ENCODE assay signal across 8 cellular contexts in genomic region chr12:92144045-92144630, GRCh38. TPM values are rescaled to one million over a fixed set of nuclear protein-coding genes. Genes with fewer than 3 reads are reported as not detected.
DNase-seq lines count a peak whose midpoint lies in the region; ATAC-seq and TF ChIP-seq lines count a peak whose summit lies in the region.

No MANE protein-coding gene starts in this region.

- peaks cover 58% of the 10 kb centered on the region for H3K36me3 ChIP-seq in WERI-Rb-1
- peaks cover 2% of the 10 kb centered on the region for H3K36me3 ChIP-seq in mammary epithelial cell (ENCODE audit: insufficient read depth, low read length)

- 5% methylated on average over 12 of the region's 14 CpGs for WGBS in mammary epithelial cell (ENCODE audit: low coverage, missing lambda C conversion rate)

- dilution Hi-C loops in mammary epithelial cell (cut with HindIII; ENCODE audit: low sequenced_read_pairs) = no loop called here

- no peak overlapping the region for H2AFZ ChIP-seq in mammary epithelial cell (ENCODE audit: low read depth, low read length)

- H3K4me2 ChIP-seq in mammary epithelial cell (ENCODE audit: insufficient read depth, low read depth, low read length) = peak overlapping the region; percentile 78

- H3K9me3 ChIP-seq in WERI-Rb-1 (ENCODE audit: severe bottlenecking) (no peaks in the 10 kb centered on the region), mammary epithelial cell (replicated peaks; ENCODE audit: insufficient read depth, low read length) (no peaks in the 10 kb centered on the region)

- peak; percentile 89 for DNase-seq in GM04503 (ENCODE audit: low read depth)
- peak; percentile 67 for DNase-seq in NCI-H2196 (lab: John Stamatoyannopoulos, UW; ENCODE audit: unreplicated experiment)
- peak; percentile 73 for DNase-seq in WERI-Rb-1
- DNase-seq in mammary epithelial cell = peak; percentile 90
- DNase-seq in iPS-NIHi7 (ENCODE audit: extremely low spot score) = peak; percentile 38
- peak; percentile 90 for DNase-seq in smooth muscle cell of the brain vasculature (ENCODE audit: low read depth, low spot score)
- no peak for DNase-seq in GM19240 (ENCODE audit: insufficient read length, low spot score)

- TF ChIP-seq CTCF in WERI-Rb-1 (IDR thresholded peaks at IDR 0.05; ENCODE audit: low read depth, low read length) = peak; percentile 82
- peak; percentile 77 for TF ChIP-seq CTCF in mammary epithelial cell (conservative IDR thresholded peaks at IDR 0.05 in 1 of 2, IDR thresholded peaks at IDR 0.05 in 1 of 2; ENCODE audit: extremely low read depth in 1 of 2, insufficient read depth in 1 of 2, low read depth in 1 of 2, low read length in 2 of 2)

- no peaks in the 10 kb centered on the region for H4K20me1 ChIP-seq in mammary epithelial cell (ENCODE audit: insufficient read depth, low read length)

- ATAC-seq in HG03039 (IDR thresholded peaks at IDR 0.05; ENCODE audit: unreplicated experiment) = peak; percentile 13

- H3K27ac ChIP-seq in WERI-Rb-1 = peak overlapping the region; percentile 97
- peak overlapping the region; percentile 92 for H3K27ac ChIP-seq in mammary epithelial cell (ENCODE audit: insufficient read depth, low read depth, low read length)

- BruUV-seq in mammary epithelial cell (replicated peaks; lab: Mats Ljungman, UMichigan) = no TSS peak

- intact Hi-C loops in mammary epithelial cell (cut with micrococcal nuclease) = loop anchor here (1.0 to 10.0 kb wide), 11 partner anchors 65 to 762 kb away; no protein-coding TSS in a partner anchor

- peak overlapping the region; percentile 96 for H3K9ac ChIP-seq in mammary epithelial cell (ENCODE audit: insufficient read depth, low read length)

- H3K27me3 ChIP-seq in WERI-Rb-1 (ENCODE audit: insufficient read depth, low read depth, severe bottlenecking) = no peaks in the 10 kb centered on the region
- no peaks in the 10 kb centered on the region for H3K27me3 ChIP-seq in mammary epithelial cell (ENCODE audit: insufficient read depth, low read length)

- in situ Hi-C loops in mammary epithelial cell (cut with MboI; ENCODE audit: low sequenced_read_pairs in 2 of 2) = loop anchor here in 1 of 2 donors (10.0 to 25.0 kb wide), 3 partner anchors 357 to 757 kb away; no protein-coding TSS in a partner anchor

- H3K4me3 ChIP-seq in WERI-Rb-1 (ENCODE audit: low read depth, low read length) (peak overlapping the region; percentile 93), mammary epithelial cell (replicated peaks in 1 of 3; ENCODE audit: insufficient read depth in 1 of 3, low read depth in 2 of 3, low read length in 3 of 3) (peak overlapping the region; percentile 83 to 100 (median 88))

- H3K4me1 ChIP-seq in mammary epithelial cell (ENCODE audit: insufficient read depth, low read length) = peaks cover 18% of the 10 kb centered on the region

- peaks cover 64% of the 10 kb centered on the region for H3K79me2 ChIP-seq in mammary epithelial cell (ENCODE audit: insufficient read depth, low read length)

- CTCF ChIA-PET in mammary epithelial cell (lab: Charles Lee; ENCODE audit: low non-redundant PET) = no interaction called here

RNA-seq across cellular contexts. Expression of gene BTG1, which starts 1.5 kb away (rescaled TPM):
- 10 to 100 TPM; 26.8 to 68.2 TPM for total RNA-seq in mammary epithelial cell
- 24.8 TPM for polyA plus RNA-seq in mammary epithelial cell
- 70.4 TPM for polyA minus RNA-seq in mammary epithelial cell
